ENCODE assay signal across 26 cellular contexts in genomic region chr2:181241366-181241765, GRCh38.
DNase-seq lines count a peak whose midpoint lies in the region; ATAC-seq and TF ChIP-seq lines count a peak whose summit lies in the region.
"Had no signal": no experiment of that assay in that cellular context is flagged by ENCODE, and none has a peak within 500 bp of the region (broad histone marks: within the 10 kb centered on the region; RNA-seq: fewer than 3 reads in every experiment).

No MANE protein-coding gene starts in this region.

- no peaks in the 10 kb centered on the region for H3K9me2 ChIP-seq in HCT116 (ENCODE audit: insufficient read depth)

- no peaks in the 10 kb centered on the region for H3K79me2 ChIP-seq in HCT116 (ENCODE audit: insufficient read depth, low read length)
- H3K79me2 ChIP-seq: parathyroid adenoma had no signal

- BruUV-seq in HCT116 (replicated peaks; lab: Mats Ljungman, UMichigan): no TSS peak

- H3K9me3 ChIP-seq in HCT116 (ENCODE audit: control insufficient read depth in 1 of 2, insufficient read depth in 1 of 2, low read depth in 1 of 2, low read length in 2 of 2): no peaks in the 10 kb centered on the region
- H3K9me3 ChIP-seq: ascending aorta, tibial artery had no signal

- H3K4me1 Mint-ChIP-seq in neural crest cell: peaks cover 39% of the 10 kb centered on the region

- DNase-seq in activated naive CD4-positive, alpha-beta T cell treated with anti-CD3 and anti-CD28 coated beads, Interleukin-2, amount 50 U/mL, for 72 hours (ENCODE audit: low spot score in 2 of 2): no peak
- DNase-seq in activated naive CD4-positive, alpha-beta T cell treated with Interleukin-2 at 50 U/mL for 16 hours: no peak
- DNase-seq in HCT116 (ENCODE audit: low read depth, low spot score): no peak
- DNase-seq in RPMI7951 (ENCODE audit: low read depth): peak; percentile 42
- DNase-seq in neural crest cell (ENCODE audit: low read depth, low spot score): no peak
- no peak for DNase-seq in COLO668 (lab: John Stamatoyannopoulos, UW; ENCODE audit: unreplicated experiment)
- no peak for DNase-seq in RWPE1 (ENCODE audit: low spot score)
- DNase-seq in stimulated activated CD4-positive, alpha-beta T cell treated with anti-CD3 and anti-CD28 coated beads, Interleukin-12 subunit alpha, Interleukin-12 subunit beta, amount 100 ng/mL, for 4 hours: no peak
- DNase-seq: activated gamma-delta T cell; DMS79; foreskin keratinocyte; hypothalamus; IMR-90; kidney; naive B cell; NCI-H146; NCI-H226; stimulated activated naive CD4-positive, alpha-beta T cell treated with Interleukin-2 at 50 U/mL for 16 hours; T1000; tibial artery had no signal

- H3K4me2 ChIP-seq in HCT116 (ENCODE audit: low read length): no peak overlapping the region

- no peak overlapping the region for H3K27ac Mint-ChIP-seq in activated naive CD4-positive, alpha-beta T cell treated with anti-CD3 and anti-CD28 coated beads, Interleukin-2, amount 50 U/mL, for 72 hours
- peak overlapping the region; percentile 87 for H3K27ac Mint-ChIP-seq in neural crest cell (ENCODE audit: unreplicated experiment)
- H3K27ac Mint-ChIP-seq: memory B cell had no signal

- peaks cover 6 to 7% of the 10 kb centered on the region in 2 donors for H3K9me3 Mint-ChIP-seq in activated naive CD4-positive, alpha-beta T cell treated with anti-CD3 and anti-CD28 coated beads, Interleukin-2, amount 50 U/mL, for 72 hours
- peaks cover 3% of the 10 kb centered on the region for H3K9me3 Mint-ChIP-seq in neural crest cell

- no peaks in the 10 kb centered on the region for H3K27me3 Mint-ChIP-seq in neural crest cell (ENCODE audit: low read depth)
- H3K27me3 Mint-ChIP-seq: central memory CD8-positive, alpha-beta T cell; naive B cell had no signal

- ATAC-seq in activated naive CD4-positive, alpha-beta T cell treated with anti-CD3 and anti-CD28 coated beads, Interleukin-2, amount 50 U/mL, for 72 hours: peak; percentile 13 to 29
- ATAC-seq in HCT116: no peak
- ATAC-seq: foreskin keratinocyte, sciatic nerve had no signal

- POLR2A ChIA-PET in HCT116 (lab: Charles Lee) (no interaction called here), RWPE1 (lab: Yijun Ruan, JAX; ENCODE audit: low non-redundant PET) (no interaction called here)

- no peaks in the 10 kb centered on the region for H3K36me3 ChIP-seq in HCT116 (ENCODE audit: control insufficient read depth in 1 of 2, insufficient read depth in 2 of 2, low read length in 2 of 2)
- H3K36me3 ChIP-seq: ascending aorta, tibial artery had no signal

- no peak overlapping the region for H3K4me3 Mint-ChIP-seq in neural crest cell
- H3K4me3 Mint-ChIP-seq: central memory CD8-positive, alpha-beta T cell; memory B cell; naive B cell had no signal

- H3K27me3 ChIP-seq in HCT116 (ENCODE audit: insufficient read depth, low read length): no peaks in the 10 kb centered on the region
- H3K27me3 ChIP-seq: ascending aorta, foreskin keratinocyte, tibial artery had no signal

- no peak for TF ChIP-seq RAD21 in HCT116 (IDR thresholded peaks at IDR 0.05; ENCODE audit: low read depth)

- peaks cover 7 to 9% of the 10 kb centered on the region in 2 donors for H3K36me3 Mint-ChIP-seq in activated naive CD4-positive, alpha-beta T cell treated with anti-CD3 and anti-CD28 coated beads, Interleukin-2, amount 50 U/mL, for 72 hours
- H3K36me3 Mint-ChIP-seq in neural crest cell (ENCODE audit: low read depth): no peaks in the 10 kb centered on the region

- no peak for TF ChIP-seq POLR2A in HCT116 (IDR thresholded peaks at IDR 0.05; ENCODE audit: borderline replicate concordance, extremely low read depth, insufficient read depth, insufficient read length)

- H2AFZ ChIP-seq in HCT116 (ENCODE audit: low read depth, low read length, poor library complexity, severe bottlenecking): peak overlapping the region; percentile 10
- H2AFZ ChIP-seq: parathyroid adenoma had no signal

- H4K20me1 ChIP-seq in HCT116 (ENCODE audit: insufficient read depth): no peaks in the 10 kb centered on the region

- intact Hi-C loops in HCT116 (cut with micrococcal nuclease): no loop called here

- H3K9ac ChIP-seq in HCT116 (ENCODE audit: low read length): no peak overlapping the region
- H3K9ac ChIP-seq: parathyroid adenoma had no signal

- no peak overlapping the region for H3K27ac ChIP-seq in HCT116 (ENCODE audit: low read depth, low read length)
- no peak overlapping the region for H3K27ac ChIP-seq in RWPE1
- H3K27ac ChIP-seq: ascending aorta, C4-2B, foreskin keratinocyte, parathyroid adenoma, tibial artery had no signal

- RAD21 ChIA-PET in HCT116 (lab: Charles Lee; ENCODE audit: low non-redundant PET in 1 of 2, low total read pairs in 2 of 2, uncharacterized antibody in 2 of 2, unreplicated experiment in 2 of 2): no interaction called here

- H3K4me1 ChIP-seq in HCT116 (ENCODE audit: control insufficient read depth in 1 of 2, insufficient read depth in 2 of 2, low read length in 2 of 2): no peaks in the 10 kb centered on the region
- H3K4me1 ChIP-seq: ascending aorta, foreskin keratinocyte, parathyroid adenoma, tibial artery had no signal

- TF ChIP-seq CTCF in HCT116 (IDR thresholded peaks at IDR 0.05 in 2 of 3, conservative IDR thresholded peaks at IDR 0.05 in 1 of 3; ENCODE audit: borderline replicate concordance in 1 of 3, insufficient read depth in 1 of 3, low read depth in 2 of 3, low read length in 2 of 3): no peak
- no peak for TF ChIP-seq CTCF in neural crest cell (conservative IDR thresholded peaks at IDR 0.05)
- no peak for TF ChIP-seq CTCF in RWPE1 (conservative IDR thresholded peaks at IDR 0.05; ENCODE audit: low read depth)

- CTCF ChIA-PET in HCT116 (lab: Charles Lee): interaction anchor here (1.3 kb wide), 1 partner anchor 190 kb away, joined by 3 read pairs; no protein-coding TSS in a partner anchor
- CTCF ChIA-PET in RWPE1 (lab: Yijun Ruan, JAX): interaction anchor here (0.7 kb wide), 1 partner anchor 1043 kb away, joined by 3 read pairs; no protein-coding TSS in a partner anchor

- H3K4me3 ChIP-seq in HCT116 (replicated peaks in 1 of 2; ENCODE audit: low read depth in 1 of 2, low read length in 2 of 2): no peak overlapping the region
- H3K4me3 ChIP-seq: ascending aorta, tibial artery had no signal

TF ChIP-seq in HCT116, 20 proteins besides CTCF, POLR2A, EP300 and RAD21:
- TF ChIP-seq ZFX (IDR thresholded peaks at IDR 0.05) (no peak), SIN3A (IDR thresholded peaks at IDR 0.05; ENCODE audit: low read depth) (no peak), CEBPB (IDR thresholded peaks at IDR 0.05; ENCODE audit: low read depth) (no peak), MAX (IDR thresholded peaks at IDR 0.05) (no peak), REST (IDR thresholded peaks at IDR 0.05; ENCODE audit: low read depth) (no peak), EZH2phosphoT487 (IDR thresholded peaks at IDR 0.05; ENCODE audit: borderline replicate concordance) (no peak), TCF7L2 (IDR thresholded peaks at IDR 0.05; ENCODE audit: borderline replicate concordance, extremely low read depth, insufficient read depth, insufficient read length) (no peak), ZBTB33 (IDR thresholded peaks at IDR 0.05; ENCODE audit: extremely low read depth, insufficient replicate concordance, low read length) (no peak), EZH2 (IDR thresholded peaks at IDR 0.05) (no peak), ELF1 (IDR thresholded peaks at IDR 0.05; ENCODE audit: borderline replicate concordance, low read depth) (no peak)
